19 cellular contexts compared by ENCODE assay signal in genomic region chr10:113426181-113426837, GRCh38.
"Had no signal": no experiment of that assay in that cellular context is flagged by ENCODE, and none has a peak within 500 bp of the region (broad histone marks: within the 10 kb centered on the region; RNA-seq: fewer than 3 reads in every experiment).

No MANE protein-coding gene starts in this region.

- H3K36me3 Mint-ChIP-seq: activated naive CD4-positive, alpha-beta T cell treated with anti-CD3 and anti-CD28 coated beads, Interleukin-2, amount 10 ng/mL, durations not matched to agents 7 days and 5 days; brain; memory B cell; naive B cell; stimulated activated naive B cell treated with anti-CD40 and anti-IgM and Interleukin-4, amounts not matched to agents 10 μg/mL and 1 μg/mL and 100 μg/mL, for 72 hours had no signal

- H3K9me3 Mint-ChIP-seq: activated CD4-positive, alpha-beta T cell treated with anti-CD3 and anti-CD28 coated beads, Interleukin-2, amount 10 ng/mL, durations not matched to agents 24 days and 14 days; activated naive CD8-positive, alpha-beta T cell treated with anti-CD3 and anti-CD28 coated beads, Interleukin-2, amount 50 U/mL, for 24 hours; activated T-cell treated with anti-CD3 and anti-CD28 coated beads, Interleukin-2, amount 50 U/mL, for 4 hours had no signal

- H3K4me3 Mint-ChIP-seq: activated CD4-positive, alpha-beta T cell treated with anti-CD3 and anti-CD28 coated beads, Interleukin-2, amount 10 ng/mL, durations not matched to agents 24 days and 14 days; activated CD8-positive, alpha-beta T cell treated with anti-CD3 and anti-CD28 coated beads, Interleukin-2, amount 10 ng/mL, durations not matched to agents 7 days and 5 days; activated naive CD4-positive, alpha-beta T cell treated with anti-CD3 and anti-CD28 coated beads, Interleukin-2, amount 10 ng/mL, durations not matched to agents 7 days and 5 days; activated naive CD8-positive, alpha-beta T cell treated with anti-CD3 and anti-CD28 coated beads, Interleukin-2, amount 50 U/mL, for 24 hours; activated T-cell treated with anti-CD3 and anti-CD28 coated beads, Interleukin-2, amount 50 U/mL, for 4 hours; brain; memory B cell; naive B cell; neural crest cell; stimulated activated naive B cell treated with anti-CD40 and anti-IgM and Interleukin-4, amounts not matched to agents 10 μg/mL and 1 μg/mL and 100 μg/mL, for 72 hours had no signal

- H3K9me3 ChIP-seq: thoracic aorta had no signal

- H3K27ac Mint-ChIP-seq: activated CD4-positive, alpha-beta T cell treated with anti-CD3 and anti-CD28 coated beads, Interleukin-2, amount 10 ng/mL, durations not matched to agents 24 days and 14 days; activated CD8-positive, alpha-beta T cell treated with anti-CD3 and anti-CD28 coated beads, Interleukin-2, amount 10 ng/mL, durations not matched to agents 7 days and 5 days; activated naive CD4-positive, alpha-beta T cell treated with anti-CD3 and anti-CD28 coated beads, Interleukin-2, amount 10 ng/mL, durations not matched to agents 7 days and 5 days; activated naive CD8-positive, alpha-beta T cell treated with anti-CD3 and anti-CD28 coated beads, Interleukin-2, amount 50 U/mL, for 24 hours; brain; memory B cell; naive B cell; progenitor cell of endocrine pancreas; stimulated activated naive B cell treated with anti-CD40 and anti-IgM and Interleukin-4, amounts not matched to agents 10 μg/mL and 1 μg/mL and 100 μg/mL, for 72 hours had no signal

- DNase-seq: activated CD4-positive, alpha-beta T cell treated with anti-CD3 and anti-CD28 coated beads, Interleukin-2, amount 10 ng/mL, durations not matched to agents 24 days and 14 days; activated CD8-positive, alpha-beta T cell treated with anti-CD3 and anti-CD28 coated beads, Interleukin-2, amount 10 ng/mL, durations not matched to agents 7 days and 5 days; activated naive CD4-positive, alpha-beta T cell treated with anti-CD3 and anti-CD28 coated beads, Interleukin-2, amount 10 ng/mL, durations not matched to agents 7 days and 5 days; activated naive CD8-positive, alpha-beta T cell treated with anti-CD3 and anti-CD28 coated beads, Interleukin-2, amount 50 U/mL, for 24 hours; activated T-cell treated with anti-CD3 and anti-CD28 coated beads, Interleukin-2, amount 50 U/mL, for 4 hours; anterior cingulate cortex; central memory CD4-positive, alpha-beta T cell; foreskin melanocyte; glutamatergic neuron; hypothalamus; kidney; left ventricle myocardium superior; naive B cell; stimulated activated naive B cell treated with anti-CD40 and anti-IgM and Interleukin-4, amounts not matched to agents 10 μg/mL and 1 μg/mL and 100 μg/mL, for 72 hours had no signal

- H3K27ac ChIP-seq: thoracic aorta had no signal

- H3K4me3 ChIP-seq: thoracic aorta had no signal

- H3K36me3 ChIP-seq: thoracic aorta had no signal

- H3K4me1 Mint-ChIP-seq: activated CD4-positive, alpha-beta T cell treated with anti-CD3 and anti-CD28 coated beads, Interleukin-2, amount 10 ng/mL, durations not matched to agents 24 days and 14 days; activated naive CD4-positive, alpha-beta T cell treated with anti-CD3 and anti-CD28 coated beads, Interleukin-2, amount 10 ng/mL, durations not matched to agents 7 days and 5 days; activated naive CD8-positive, alpha-beta T cell treated with anti-CD3 and anti-CD28 coated beads, Interleukin-2, amount 50 U/mL, for 24 hours; memory B cell; naive B cell; neural crest cell; stimulated activated naive B cell treated with anti-CD40 and anti-IgM and Interleukin-4, amounts not matched to agents 10 μg/mL and 1 μg/mL and 100 μg/mL, for 72 hours had no signal

- H3K27me3 Mint-ChIP-seq: activated naive CD4-positive, alpha-beta T cell treated with anti-CD3 and anti-CD28 coated beads, Interleukin-2, amount 10 ng/mL, durations not matched to agents 7 days and 5 days had no signal
